ENCODE assay signal across 8 cellular contexts in genomic region chr11:107857550-107858216, GRCh38. TPM values are rescaled to one million over a fixed set of nuclear protein-coding genes. Genes with fewer than 3 reads are reported as not detected.
DNase-seq lines count a peak whose midpoint lies in the region; ATAC-seq and TF ChIP-seq lines count a peak whose summit lies in the region.

No MANE protein-coding gene starts in this region.

- peaks cover 30% of the 10 kb centered on the region for H3K4me1 ChIP-seq in CD4-positive, CD25-positive, alpha-beta regulatory T cell (ENCODE audit: control insufficient read depth, insufficient read depth, low read length, poor library complexity, severe bottlenecking)
- peaks cover 22% of the 10 kb centered on the region for H3K4me1 ChIP-seq in left ventricle myocardium inferior
- H3K4me1 ChIP-seq in skeletal muscle tissue (ENCODE audit: control insufficient read depth in 3 of 3, insufficient read depth in 3 of 3, low read length in 3 of 3): peaks cover 12 to 17% (median 12%) of the 10 kb centered on the region in 3 donors

- H3K9ac ChIP-seq in skeletal muscle tissue (ENCODE audit: low read depth in 1 of 3, low read length in 3 of 3): peak overlapping the region; percentile 66 to 77 (median 76)

- intact Hi-C loops in left ventricle myocardium inferior (cut with micrococcal nuclease): no loop called here

- no peak for TF ChIP-seq CTCF in HFFc6 (IDR thresholded peaks at IDR 0.05)
- TF ChIP-seq CTCF in WI38 (IDR thresholded peaks at IDR 0.05; ENCODE audit: low read depth, low read length): no peak
- no peak for TF ChIP-seq CTCF in left ventricle myocardium inferior (IDR thresholded peaks at IDR 0.05; ENCODE audit: borderline replicate concordance)

- peak in 1 of 3 donors; percentile 4 for DNase-seq in CD4-positive, CD25-positive, alpha-beta regulatory T cell
- DNase-seq in HFFc6: no peak
- no peak for DNase-seq in left ventricle myocardium inferior
- no peak for DNase-seq in islet precursor cell
- DNase-seq in AML-193 (lab: John Stamatoyannopoulos, UW): no peak

- peaks cover 17 to 42% (median 34%) of the 10 kb centered on the region in 4 donors for H3K4me1 Mint-ChIP-seq in CD4-positive, CD25-positive, alpha-beta regulatory T cell
- H3K4me1 Mint-ChIP-seq in HFFc6 (ENCODE audit: low read depth): peaks cover 28% of the 10 kb centered on the region

- no peak for ATAC-seq in CD4-positive, CD25-positive, alpha-beta regulatory T cell (ENCODE audit: low read depth in 2 of 2)
- no peak for ATAC-seq in GM21529 (IDR thresholded peaks at IDR 0.05; ENCODE audit: unreplicated experiment)

- H3K9me3 ChIP-seq in CD4-positive, CD25-positive, alpha-beta regulatory T cell (ENCODE audit: control insufficient read depth in 2 of 2, low read length in 2 of 2): no peaks in the 10 kb centered on the region
- H3K9me3 ChIP-seq in left ventricle myocardium inferior (replicated peaks) (no peaks in the 10 kb centered on the region), skeletal muscle tissue (ENCODE audit: control insufficient read depth in 3 of 3, low read length in 3 of 3) (no peaks in the 10 kb centered on the region)

- H3K27ac Mint-ChIP-seq in CD4-positive, CD25-positive, alpha-beta regulatory T cell: peak overlapping the region; percentile 85 to 95 (median 93)
- H3K27ac Mint-ChIP-seq in HFFc6: peak overlapping the region; percentile 34

- H3K36me3 ChIP-seq in CD4-positive, CD25-positive, alpha-beta regulatory T cell (ENCODE audit: control insufficient read depth, insufficient read depth, low read length): no peaks in the 10 kb centered on the region
- H3K36me3 ChIP-seq in left ventricle myocardium inferior: no peaks in the 10 kb centered on the region
- no peaks in the 10 kb centered on the region for H3K36me3 ChIP-seq in skeletal muscle tissue (ENCODE audit: control insufficient read depth in 3 of 3, insufficient read depth in 3 of 3, low read length in 3 of 3)

- peaks cover 4% of the 10 kb centered on the region for H3K27me3 Mint-ChIP-seq in CD4-positive, CD25-positive, alpha-beta regulatory T cell
- H3K27me3 Mint-ChIP-seq in HFFc6 (ENCODE audit: insufficient read depth): peaks cover 5% of the 10 kb centered on the region; the same call in 1 of the 2 replicates

- H3K36me3 Mint-ChIP-seq in CD4-positive, CD25-positive, alpha-beta regulatory T cell: peaks cover 3% of the 10 kb centered on the region
- H3K36me3 Mint-ChIP-seq in HFFc6 (ENCODE audit: low read depth): no peaks in the 10 kb centered on the region

- H3K4me3 ChIP-seq in CD4-positive, CD25-positive, alpha-beta regulatory T cell (ENCODE audit: low read depth, low read length): peak overlapping the region; percentile 93
- peak overlapping the region; percentile 85 for H3K4me3 ChIP-seq in WI38 (ENCODE audit: low read depth, low read length)
- peak overlapping the region; percentile 79 for H3K4me3 ChIP-seq in left ventricle myocardium inferior
- peak overlapping the region; percentile 62 to 81 (median 78) for H3K4me3 ChIP-seq in skeletal muscle tissue (ENCODE audit: low read length in 3 of 3)

- no peaks in the 10 kb centered on the region for H3K27me3 ChIP-seq in CD4-positive, CD25-positive, alpha-beta regulatory T cell (ENCODE audit: control insufficient read depth, insufficient read depth, low read length)
- H3K27me3 ChIP-seq in left ventricle myocardium inferior (ENCODE audit: low read depth) (peaks cover 41% of the 10 kb centered on the region), skeletal muscle tissue (ENCODE audit: control insufficient read depth in 3 of 3, insufficient read depth in 3 of 3, low read length in 3 of 3) (no peaks in the 10 kb centered on the region)

- H3K9me3 Mint-ChIP-seq in CD4-positive, CD25-positive, alpha-beta regulatory T cell: no peaks in the 10 kb centered on the region
- no peaks in the 10 kb centered on the region for H3K9me3 Mint-ChIP-seq in HFFc6

- peak overlapping the region; percentile 94 to 98 (median 98) for H3K4me3 Mint-ChIP-seq in CD4-positive, CD25-positive, alpha-beta regulatory T cell
- H3K4me3 Mint-ChIP-seq in HFFc6: peak overlapping the region; percentile 91

- H3K27ac ChIP-seq in CD4-positive, CD25-positive, alpha-beta regulatory T cell (ENCODE audit: insufficient read depth, low read length, poor library complexity, severe bottlenecking): peak overlapping the region; percentile 70
- H3K27ac ChIP-seq in left ventricle myocardium inferior (replicated peaks) (no peak overlapping the region), skeletal muscle tissue (ENCODE audit: low read depth, low read length) (no peak overlapping the region)

RNA-seq across cellular contexts. Expression of gene SLC35F2, which starts 0.9 kb away (rescaled TPM):
- 10.7 TPM for total RNA-seq in CD4-positive, CD25-positive, alpha-beta regulatory T cell
- 10 to 100 TPM; 15.1 to 23.9 (median 22.4) TPM for polyA plus RNA-seq in CD4-positive, CD25-positive, alpha-beta regulatory T cell
- 1 to 10 TPM; 7.0 to 9.7 (median 7.7) TPM for total RNA-seq in HFFc6 (2021; fragmentation: NEBNext Ultra II Directional; extraction: Animal tissue kit (Norgen Biotek cat#: 25700))
- total RNA-seq in left ventricle myocardium inferior (1.0 TPM), skeletal muscle tissue (3.1 TPM)
